ENCODE assay signal across 8 cellular contexts in genomic region chr6:122995930-122996796, GRCh38. TPM values are rescaled to one million over a fixed set of nuclear protein-coding genes. Genes with fewer than 3 reads are reported as not detected.
DNase-seq lines count a peak whose midpoint lies in the region; ATAC-seq and TF ChIP-seq lines count a peak whose summit lies in the region.

TSS of gene CLVS2 (plus strand) at chr6:122996235. CDS start at chr6:122997778, 1,543 bp downstream.

- H3K27ac ChIP-seq in fibroblast of lung (ENCODE audit: insufficient read depth, low read length) (no peak within 1 kb of the TSS), osteoblast (ENCODE audit: low read depth, low read length) (no peak within 1 kb of the TSS)
- no peak within 1 kb of the TSS for H3K27ac ChIP-seq in naive thymus-derived CD4-positive, alpha-beta T cell (ENCODE audit: low read depth, low read length)

- no peaks in the 10 kb centered on the region for H4K20me1 ChIP-seq in fibroblast of lung (ENCODE audit: control insufficient read depth, extremely low read depth, insufficient read depth, low read length)
- no peaks in the 10 kb centered on the region for H4K20me1 ChIP-seq in osteoblast (ENCODE audit: insufficient read depth, low read length)

- H3K79me2 ChIP-seq in fibroblast of lung (ENCODE audit: control insufficient read depth, insufficient read depth, low read length) = no peaks in the 10 kb centered on the region
- H3K79me2 ChIP-seq in osteoblast (ENCODE audit: insufficient read depth, low read length) = no peaks in the 10 kb centered on the region

- H3K4me3 Mint-ChIP-seq in naive thymus-derived CD4-positive, alpha-beta T cell = peak within 1 kb of the TSS in 1 of 10 donors; percentile 15

- H3K4me1 Mint-ChIP-seq in naive thymus-derived CD4-positive, alpha-beta T cell = peaks cover 0 to 7% (median 5%) of the 10 kb centered on the region in 7 donors

- TF ChIP-seq CTCF in fibroblast of lung (conservative IDR thresholded peaks at IDR 0.05 in 1 of 2, IDR thresholded peaks at IDR 0.05 in 1 of 2; ENCODE audit: low read depth in 1 of 2, low read length in 2 of 2) (no peak), osteoblast (IDR thresholded peaks at IDR 0.05; ENCODE audit: extremely low read depth, low read depth, low read length) (no peak)

- H3K9ac ChIP-seq in fibroblast of lung (ENCODE audit: insufficient read depth, low read length) = no peak within 1 kb of the TSS

- intact Hi-C loops in naive thymus-derived CD4-positive, alpha-beta T cell (cut with micrococcal nuclease) = no loop called here

- H3K27me3 ChIP-seq in fibroblast of lung (ENCODE audit: control insufficient read depth, insufficient read depth, low read length) = no peaks in the 10 kb centered on the region
- peaks cover 18% of the 10 kb centered on the region for H3K27me3 ChIP-seq in osteoblast (ENCODE audit: insufficient read depth, low read length)
- H3K27me3 ChIP-seq in naive thymus-derived CD4-positive, alpha-beta T cell (ENCODE audit: control insufficient read depth in 2 of 2, insufficient read depth in 2 of 2, low read length in 2 of 2) = peaks cover 0 to 5% of the 10 kb centered on the region in 2 donors

- POLR2A ChIA-PET in naive thymus-derived CD4-positive, alpha-beta T cell (lab: Charles Lee) = no interaction called here

- peaks cover 40 to 60% (median 44%) of the 10 kb centered on the region in 5 donors for H3K27me3 Mint-ChIP-seq in naive thymus-derived CD4-positive, alpha-beta T cell

- H3K36me3 ChIP-seq in fibroblast of lung (ENCODE audit: control insufficient read depth, insufficient read depth, low read length) (no peaks in the 10 kb centered on the region), osteoblast (ENCODE audit: insufficient read depth, low read length) (no peaks in the 10 kb centered on the region)
- H3K36me3 ChIP-seq in naive thymus-derived CD4-positive, alpha-beta T cell (ENCODE audit: control insufficient read depth in 2 of 3, insufficient read depth in 3 of 3, low read length in 3 of 3) = no peaks in the 10 kb centered on the region

- CTCF ChIA-PET in naive thymus-derived CD4-positive, alpha-beta T cell (lab: Charles Lee) = no interaction called here

- H3K36me3 Mint-ChIP-seq in naive thymus-derived CD4-positive, alpha-beta T cell = peaks cover 0 to 10% (median 0%) of the 10 kb centered on the region in 5 donors

- peaks cover 0 to 12% (median 3%) of the 10 kb centered on the region in 11 donors for H3K9me3 Mint-ChIP-seq in naive thymus-derived CD4-positive, alpha-beta T cell

- ATAC-seq in naive thymus-derived CD4-positive, alpha-beta T cell = no peak
- no peak for ATAC-seq in HG03439 (IDR thresholded peaks at IDR 0.05; ENCODE audit: unreplicated experiment)
- no peak for ATAC-seq in HG03159 (IDR thresholded peaks at IDR 0.05; ENCODE audit: unreplicated experiment)
- ATAC-seq in HG03565 (IDR thresholded peaks at IDR 0.05; ENCODE audit: unreplicated experiment) = no peak

- no peak within 1 kb of the TSS for H3K27ac Mint-ChIP-seq in naive thymus-derived CD4-positive, alpha-beta T cell

- H3K9me3 ChIP-seq in fibroblast of lung (ENCODE audit: control insufficient read depth, insufficient read depth, low read depth, low read length) = no peaks in the 10 kb centered on the region
- no peaks in the 10 kb centered on the region for H3K9me3 ChIP-seq in osteoblast (ENCODE audit: low read depth, low read length)
- H3K9me3 ChIP-seq in naive thymus-derived CD4-positive, alpha-beta T cell (ENCODE audit: control insufficient read depth in 2 of 3, low read length in 3 of 3) = no peaks in the 10 kb centered on the region

- H3K4me2 ChIP-seq in fibroblast of lung (ENCODE audit: extremely low read depth, insufficient read depth, low read length) (no peak within 1 kb of the TSS), osteoblast (ENCODE audit: insufficient read depth, low read length) (peak within 1 kb of the TSS; percentile 56)

- DNase-seq in DMS114 treated with DMSO at 0.1 percent for 48 hours (lab: John Stamatoyannopoulos, UW; ENCODE audit: unreplicated experiment) (peak; percentile 1), NCI-H345 treated with DMSO at 0.1 percent for 48 hours (lab: John Stamatoyannopoulos, UW; ENCODE audit: unreplicated experiment) (peak; percentile 65), fibroblast of lung (ENCODE audit: low read depth in 2 of 2) (peak; percentile 20 to 25), osteoblast (ENCODE audit: insufficient read length, low spot score, missing footprints) (peak; percentile 58)
- DNase-seq in naive thymus-derived CD4-positive, alpha-beta T cell = no peak

- H3K4me1 ChIP-seq in fibroblast of lung (ENCODE audit: control insufficient read depth, extremely low read depth, insufficient read depth, low read length) (no peaks in the 10 kb centered on the region), osteoblast (ENCODE audit: insufficient read depth, low read length) (no peaks in the 10 kb centered on the region)
- no peaks in the 10 kb centered on the region for H3K4me1 ChIP-seq in naive thymus-derived CD4-positive, alpha-beta T cell (ENCODE audit: control insufficient read depth in 2 of 2, insufficient read depth in 2 of 2, low read length in 2 of 2)

- H3K4me3 ChIP-seq in fibroblast of lung (replicated peaks in 1 of 4; ENCODE audit: control extremely low read depth in 1 of 4, insufficient read depth in 1 of 4, low read depth in 3 of 4, low read length in 4 of 4) = peak within 1 kb of the TSS in 2 of 4 experiments; percentile 20 to 28
- peak within 1 kb of the TSS; percentile 42 for H3K4me3 ChIP-seq in osteoblast (ENCODE audit: insufficient read depth, low read length)
- no peak within 1 kb of the TSS for H3K4me3 ChIP-seq in naive thymus-derived CD4-positive, alpha-beta T cell (ENCODE audit: low read length)

- H2AFZ ChIP-seq in fibroblast of lung (ENCODE audit: low read length) = no peak within 1 kb of the TSS
- H2AFZ ChIP-seq in osteoblast (ENCODE audit: low read length) = peak within 1 kb of the TSS; percentile 53

RNA-seq across cellular contexts. Expression of gene CLVS2, which starts in this region (rescaled TPM):
- under 0.01 TPM in 1 of 2 replicates, not detected in the other for total RNA-seq in fibroblast of lung
- polyA plus RNA-seq in fibroblast of lung = not detected in 2 replicates
- polyA plus RNA-seq in fibroblast of lung (2012) = not detected in 2 replicates
- not detected in 2 replicates for polyA minus RNA-seq in fibroblast of lung (ENCODE audit: low replicate concordance)
- total RNA-seq in osteoblast = not detected in 2 replicates
- not detected for total RNA-seq in naive thymus-derived CD4-positive, alpha-beta T cell
- polyA plus RNA-seq in naive thymus-derived CD4-positive, alpha-beta T cell = not detected

Comparison
In these comparisons a context has a peak if more than half of its experiments do, and no peak if none do; other contexts are left out.
1. Peak in DNase-seq in fibroblast of lung; RNA of the gene not detected or under 1 TPM.
2. Peak in DNase-seq, H3K4me3 ChIP-seq and H3K4me2 ChIP-seq in osteoblast; RNA of the gene not detected or under 1 TPM.
3. DNase-seq: peak in DMS114 treated with DMSO at 0.1 percent for 48 hours (single experiment) and NCI-H345 treated with DMSO at 0.1 percent for 48 hours (single experiment); none in naive thymus-derived CD4-positive, alpha-beta T cell (0 of 9).